32 cellular contexts compared by ENCODE assay signal in genomic region chr6:151412905-151413304, GRCh38. TPM values are rescaled to one million over a fixed set of nuclear protein-coding genes. Genes with fewer than 3 reads are reported as not detected.
DNase-seq lines count a peak whose midpoint lies in the region; ATAC-seq and TF ChIP-seq lines count a peak whose summit lies in the region.
"Had no signal": no experiment of that assay in that cellular context is flagged by ENCODE, and none has a peak within 500 bp of the region (broad histone marks: within the 10 kb centered on the region; RNA-seq: fewer than 3 reads in every experiment).

No MANE protein-coding gene starts in this region.

- H3K27me3 Mint-ChIP-seq in CD4-positive, CD25-positive, alpha-beta regulatory T cell, result no peaks in the 10 kb centered on the region
- H3K27me3 Mint-ChIP-seq in CD8-positive, alpha-beta T cell (ENCODE audit: low read depth), result no peaks in the 10 kb centered on the region
- H3K27me3 Mint-ChIP-seq in T-helper 17 cell (no peaks in the 10 kb centered on the region), HFFc6 (ENCODE audit: insufficient read depth) (peaks cover 5% of the 10 kb centered on the region)
- H3K27me3 Mint-ChIP-seq in naive thymus-derived CD4-positive, alpha-beta T cell, result no peaks in the 10 kb centered on the region
- H3K27me3 Mint-ChIP-seq: activated CD4-positive, alpha-beta T cell treated with anti-CD3 and anti-CD28 coated beads, Interleukin-2, amount 10 ng/mL, durations not matched to agents 24 days and 14 days; central memory CD8-positive, alpha-beta T cell had no signal

- CTCF ChIA-PET in CD8-positive, alpha-beta T cell (lab: Charles Lee), result interaction anchor here (0.8 to 1.3 kb wide), 4 partner anchors 8 to 89 kb away, joined by 3 to 5 read pairs (median 4); no protein-coding TSS in a partner anchor
- CTCF ChIA-PET in naive thymus-derived CD4-positive, alpha-beta T cell (lab: Charles Lee), result interaction anchor here (1.0 kb wide), 1 partner anchor 64 kb away, joined by 3 read pairs; no protein-coding TSS in a partner anchor

- peak overlapping the region in 1 of 4 donors; percentile 47 for H3K4me3 Mint-ChIP-seq in CD4-positive, CD25-positive, alpha-beta regulatory T cell
- H3K4me3 Mint-ChIP-seq in CD8-positive, alpha-beta T cell, result no peak overlapping the region
- H3K4me3 Mint-ChIP-seq in T-helper 17 cell (no peak overlapping the region), HFFc6 (no peak overlapping the region)
- H3K4me3 Mint-ChIP-seq in naive thymus-derived CD4-positive, alpha-beta T cell, result peak overlapping the region in 3 of 10 donors; percentile 35 to 55 (median 46)
- H3K4me3 Mint-ChIP-seq: activated CD4-positive, alpha-beta T cell treated with anti-CD3 and anti-CD28 coated beads, Interleukin-2, amount 10 ng/mL, durations not matched to agents 24 days and 14 days; activated naive CD4-positive, alpha-beta T cell treated with anti-CD3 and anti-CD28 coated beads for 36 hours had no signal

- intact Hi-C loops in CD8-positive, alpha-beta T cell (cut with DNase I, micrococcal nuclease), result no loop called here
- intact Hi-C loops in naive thymus-derived CD4-positive, alpha-beta T cell (cut with micrococcal nuclease), result loop anchor here (1.0 kb wide), 2 partner anchors 21 to 39 kb away; partner anchors contain the start of gene RMND1 (in 1 of the 2)

- no peaks in the 10 kb centered on the region for H3K9me3 ChIP-seq in CD4-positive, CD25-positive, alpha-beta regulatory T cell (ENCODE audit: control insufficient read depth in 2 of 2, low read length in 2 of 2)
- H3K9me3 ChIP-seq in CD8-positive, alpha-beta T cell (ENCODE audit: low read length), result no peaks in the 10 kb centered on the region
- no peaks in the 10 kb centered on the region for H3K9me3 ChIP-seq in T-helper 17 cell (ENCODE audit: control insufficient read depth, low read length, poor library complexity, severe bottlenecking)
- no peaks in the 10 kb centered on the region for H3K9me3 ChIP-seq in naive thymus-derived CD4-positive, alpha-beta T cell (ENCODE audit: control insufficient read depth in 2 of 3, low read length in 3 of 3)
- H3K9me3 ChIP-seq: body of pancreas, prostate gland, right lobe of liver, tibial nerve had no signal

- TF ChIP-seq CTCF in CD8-positive, alpha-beta T cell (IDR thresholded peaks at IDR 0.05), result no peak
- no peak for TF ChIP-seq CTCF in HFFc6 (IDR thresholded peaks at IDR 0.05)

- no peak for DNase-seq in CD4-positive, CD25-positive, alpha-beta regulatory T cell
- no peak for DNase-seq in CD8-positive, alpha-beta T cell
- no peak for DNase-seq in T-helper 17 cell
- no peak for DNase-seq in naive thymus-derived CD4-positive, alpha-beta T cell
- DNase-seq in HFFc6, result no peak
- DNase-seq: activated CD4-positive, alpha-beta T cell treated with anti-CD3 and anti-CD28 coated beads, Interleukin-2, amount 10 ng/mL, durations not matched to agents 24 days and 14 days; activated CD8-positive, alpha-beta memory T cell treated with anti-CD3 and anti-CD28 coated beads, Interleukin-2, amount 50 U/mL, for 4 hours; activated naive CD4-positive, alpha-beta T cell treated with anti-CD3 and anti-CD28 coated beads for 36 hours; body of pancreas; GOT3; head of caudate nucleus; islet precursor cell; KBM-7; left ventricle myocardium superior; NCI-H1417; NCI-H2029 treated with DMSO at 0.1 percent for 48 hours; NCI-H526; NK-92 treated with Interleukin-12 subunit alpha and Interleukin-12 subunit beta, amount 100 ng/mL, for 24 hours; nucleus accumbens; right lobe of liver; SHP77 treated with DMSO at 0.1 percent for 48 hours; stimulated activated CD4-positive, alpha-beta T cell treated with anti-CD3 and anti-CD28 coated beads, Interleukin-4, amount 100 ng/mL, for 1 hour; T-helper 9 cell; WERI-Rb-1 had no signal

- H3K4me3 ChIP-seq in CD4-positive, CD25-positive, alpha-beta regulatory T cell (ENCODE audit: low read depth, low read length), result no peak overlapping the region
- no peak overlapping the region for H3K4me3 ChIP-seq in CD8-positive, alpha-beta T cell (ENCODE audit: low read depth, low read length)
- H3K4me3 ChIP-seq in naive thymus-derived CD4-positive, alpha-beta T cell (ENCODE audit: low read length), result no peak overlapping the region
- H3K4me3 ChIP-seq: BLaER1, body of pancreas, prostate gland, right lobe of liver, tibial nerve had no signal

- no peak for ATAC-seq in CD4-positive, CD25-positive, alpha-beta regulatory T cell (ENCODE audit: low read depth in 2 of 2)
- ATAC-seq in CD8-positive, alpha-beta T cell, result no peak
- ATAC-seq in T-helper 17 cell (no peak), HG02623 (IDR thresholded peaks at IDR 0.05; ENCODE audit: unreplicated experiment) (no peak), GM18907 (IDR thresholded peaks at IDR 0.05; ENCODE audit: unreplicated experiment) (no peak)
- ATAC-seq in naive thymus-derived CD4-positive, alpha-beta T cell, result peak; percentile 39
- ATAC-seq: body of pancreas, esophagus mucosa, left ventricle myocardium superior had no signal

- POLR2A ChIA-PET in CD8-positive, alpha-beta T cell (lab: Charles Lee), result interaction anchor here (1.7 to 1.8 kb wide), 2 partner anchors 20 to 23 kb away, joined by 5 to 15 read pairs; no protein-coding TSS in a partner anchor
- POLR2A ChIA-PET in naive thymus-derived CD4-positive, alpha-beta T cell (lab: Charles Lee), result interaction anchor here (1.3 to 1.9 kb wide), 6 partner anchors 9 to 772 kb away, joined by 3 to 14 read pairs (median 6); partner anchors contain the start of gene ZBTB2

- peaks cover 48% of the 10 kb centered on the region for H3K36me3 Mint-ChIP-seq in CD4-positive, CD25-positive, alpha-beta regulatory T cell
- peaks cover 62% of the 10 kb centered on the region for H3K36me3 Mint-ChIP-seq in CD8-positive, alpha-beta T cell
- H3K36me3 Mint-ChIP-seq in T-helper 17 cell (ENCODE audit: low read depth) (peaks cover 7% of the 10 kb centered on the region), HFFc6 (ENCODE audit: low read depth) (peaks cover 66% of the 10 kb centered on the region)
- H3K36me3 Mint-ChIP-seq in naive thymus-derived CD4-positive, alpha-beta T cell, result peaks cover 21 to 53% (median 47%) of the 10 kb centered on the region in 5 donors

- H3K9me3 Mint-ChIP-seq in CD4-positive, CD25-positive, alpha-beta regulatory T cell, result peaks cover 0 to 9% (median 2%) of the 10 kb centered on the region in 7 donors
- peaks cover 4% of the 10 kb centered on the region for H3K9me3 Mint-ChIP-seq in CD8-positive, alpha-beta T cell
- H3K9me3 Mint-ChIP-seq in naive thymus-derived CD4-positive, alpha-beta T cell, result peaks cover 0 to 32% (median 12%) of the 10 kb centered on the region in 11 donors
- H3K9me3 Mint-ChIP-seq in HFFc6, result no peaks in the 10 kb centered on the region
- H3K9me3 Mint-ChIP-seq: central memory CD8-positive, alpha-beta T cell had no signal

- H3K4me1 Mint-ChIP-seq in CD4-positive, CD25-positive, alpha-beta regulatory T cell, result peaks cover 21 to 43% (median 29%) of the 10 kb centered on the region in 4 donors
- H3K4me1 Mint-ChIP-seq in CD8-positive, alpha-beta T cell (ENCODE audit: low read depth), result peaks cover 29% of the 10 kb centered on the region
- peaks cover 27% of the 10 kb centered on the region for H3K4me1 Mint-ChIP-seq in T-helper 17 cell
- H3K4me1 Mint-ChIP-seq in naive thymus-derived CD4-positive, alpha-beta T cell, result peaks cover 17 to 43% (median 37%) of the 10 kb centered on the region in 7 donors
- peaks cover 11% of the 10 kb centered on the region for H3K4me1 Mint-ChIP-seq in HFFc6 (ENCODE audit: low read depth)

- peaks cover 37% of the 10 kb centered on the region for H3K36me3 ChIP-seq in CD4-positive, CD25-positive, alpha-beta regulatory T cell (ENCODE audit: control insufficient read depth, insufficient read depth, low read length)
- no peaks in the 10 kb centered on the region for H3K36me3 ChIP-seq in CD8-positive, alpha-beta T cell (ENCODE audit: insufficient read depth, low read length)
- H3K36me3 ChIP-seq in naive thymus-derived CD4-positive, alpha-beta T cell (ENCODE audit: control insufficient read depth in 2 of 3, insufficient read depth in 3 of 3, low read length in 3 of 3), result peaks cover 0 to 9% (median 0%) of the 10 kb centered on the region in 3 experiments

- peaks cover 20% of the 10 kb centered on the region for H3K4me1 ChIP-seq in CD4-positive, CD25-positive, alpha-beta regulatory T cell (ENCODE audit: control insufficient read depth, insufficient read depth, low read length, poor library complexity, severe bottlenecking)
- H3K4me1 ChIP-seq in CD8-positive, alpha-beta T cell (ENCODE audit: insufficient read depth, low read length), result peaks cover 19% of the 10 kb centered on the region
- H3K4me1 ChIP-seq in naive thymus-derived CD4-positive, alpha-beta T cell (ENCODE audit: control insufficient read depth in 2 of 2, insufficient read depth in 2 of 2, low read length in 2 of 2), result peaks cover 12 to 18% of the 10 kb centered on the region in 2 donors
- H3K4me1 ChIP-seq: BLaER1, body of pancreas, prostate gland, right lobe of liver, tibial nerve had no signal

- peak overlapping the region; percentile 91 to 93 (median 92) for H3K27ac Mint-ChIP-seq in CD4-positive, CD25-positive, alpha-beta regulatory T cell
- H3K27ac Mint-ChIP-seq in CD8-positive, alpha-beta T cell, result peak overlapping the region; percentile 74
- H3K27ac Mint-ChIP-seq in T-helper 17 cell (peak overlapping the region; percentile 75), HFFc6 (no peak overlapping the region)
- peak overlapping the region in 7 of 9 donors; percentile 65 to 93 (median 84) for H3K27ac Mint-ChIP-seq in naive thymus-derived CD4-positive, alpha-beta T cell
- H3K27ac Mint-ChIP-seq: activated CD4-positive, alpha-beta T cell treated with anti-CD3 and anti-CD28 coated beads, Interleukin-2, amount 10 ng/mL, durations not matched to agents 24 days and 14 days; activated T-helper 1 cell treated with anti-CD3 and anti-CD28 coated beads, Interleukin-12 subunit alpha, Interleukin-12 subunit beta, Interleukin-2, Interleukin-4 antibody, amounts not matched to agents 30 ng/mL and 10 ng/mL and 1 ng/mL, durations not matched to agents 14 hours and 24 hours and 36 hours had no signal

- H3K27me3 ChIP-seq in CD4-positive, CD25-positive, alpha-beta regulatory T cell (ENCODE audit: control insufficient read depth, insufficient read depth, low read length), result no peaks in the 10 kb centered on the region
- H3K27me3 ChIP-seq in CD8-positive, alpha-beta T cell (ENCODE audit: insufficient read depth, low read length), result no peaks in the 10 kb centered on the region
- no peaks in the 10 kb centered on the region for H3K27me3 ChIP-seq in naive thymus-derived CD4-positive, alpha-beta T cell (ENCODE audit: control insufficient read depth in 2 of 2, insufficient read depth in 2 of 2, low read length in 2 of 2)
- H3K27me3 ChIP-seq: BLaER1, body of pancreas, right lobe of liver, tibial nerve had no signal

- peak overlapping the region; percentile 49 for H3K27ac ChIP-seq in CD4-positive, CD25-positive, alpha-beta regulatory T cell (ENCODE audit: insufficient read depth, low read length, poor library complexity, severe bottlenecking)
- H3K27ac ChIP-seq in CD8-positive, alpha-beta T cell (ENCODE audit: low read depth, low read length), result no peak overlapping the region
- H3K27ac ChIP-seq in naive thymus-derived CD4-positive, alpha-beta T cell (ENCODE audit: low read depth, low read length), result no peak overlapping the region
- H3K27ac ChIP-seq: BLaER1, body of pancreas, prostate gland, right lobe of liver, tibial nerve, WERI-Rb-1 had no signal

RNA-seq across cellular contexts. Expression of gene ZBTB2, which starts 21.5 kb away (rescaled TPM):
- 31.9 TPM for total RNA-seq in CD4-positive, CD25-positive, alpha-beta regulatory T cell
- polyA plus RNA-seq in CD4-positive, CD25-positive, alpha-beta regulatory T cell, result 10 to 100 TPM; 18.0 to 20.9 (median 19.5) TPM
- 10 to 100 TPM; 22.1 to 23.0 TPM for total RNA-seq in CD8-positive, alpha-beta T cell
- 10 to 100 TPM; 23.5 to 29.2 TPM for total RNA-seq in T-helper 17 cell
- total RNA-seq in naive thymus-derived CD4-positive, alpha-beta T cell, result 10 to 100 TPM; 15.3 to 26.7 (median 25.5) TPM
- polyA plus RNA-seq in naive thymus-derived CD4-positive, alpha-beta T cell, result 10 to 100 TPM; 13.8 to 25.7 TPM
- 10 to 100 TPM; 16.5 to 22.1 (median 19.3) TPM for total RNA-seq in HFFc6 (2021; fragmentation: NEBNext Ultra II Directional; extraction: Animal tissue kit (Norgen Biotek cat#: 25700))

RNA-seq across cellular contexts. Expression of gene RMND1, which starts 39.0 kb away (rescaled TPM):
- total RNA-seq in CD4-positive, CD25-positive, alpha-beta regulatory T cell, result 10.4 TPM
- 10 to 100 TPM; 10.2 to 13.3 (median 11.9) TPM for polyA plus RNA-seq in CD4-positive, CD25-positive, alpha-beta regulatory T cell
- 1 to 10 TPM; 5.8 to 6.3 TPM for total RNA-seq in CD8-positive, alpha-beta T cell
- 1 to 10 TPM; 7.0 to 8.5 TPM for total RNA-seq in T-helper 17 cell
- total RNA-seq in naive thymus-derived CD4-positive, alpha-beta T cell, result 10 to 100 TPM in 4 of 5 experiments, 1 to 10 TPM in 1; 8.8 to 21.5 (median 18.7) TPM
- polyA plus RNA-seq in naive thymus-derived CD4-positive, alpha-beta T cell, result 10 to 100 TPM in 1 of 2 donors, 1 to 10 TPM in 1; 7.6 to 15.3 TPM
- 10 to 100 TPM; 20.6 to 27.5 (median 22.0) TPM for total RNA-seq in HFFc6 (2021; fragmentation: NEBNext Ultra II Directional; extraction: Animal tissue kit (Norgen Biotek cat#: 25700))

Comparison
In these comparisons a context has a peak if more than half of its experiments do, and no peak if none do; other contexts are left out.
1. intact Hi-C loops: an anchor here in naive thymus-derived CD4-positive, alpha-beta T cell (1.0 kb wide); none called in CD8-positive, alpha-beta T cell.